ENCODE assay signal across 8 cellular contexts in genomic region chr3:194686816-194687637, GRCh38. TPM values are rescaled to one million over a fixed set of nuclear protein-coding genes. Genes with fewer than 3 reads are reported as not detected.
DNase-seq lines count a peak whose midpoint lies in the region; ATAC-seq and TF ChIP-seq lines count a peak whose summit lies in the region.

No MANE protein-coding gene starts in this region.

- intact Hi-C loops in Right ventricle myocardium superior (cut with DNase I), result loop anchor here (5.0 to 10.0 kb wide), 2 partner anchors 188 to 300 kb away; no protein-coding TSS in a partner anchor

- peak overlapping the region; percentile 77 for H3K4me2 ChIP-seq in parathyroid adenoma (ENCODE audit: low read length)

- H3K36me3 ChIP-seq in GM06990 (ENCODE audit: control insufficient read depth, insufficient read depth, low read length) (no peaks in the 10 kb centered on the region), MG63 (peaks cover 34% of the 10 kb centered on the region), parathyroid adenoma (ENCODE audit: control insufficient read depth, insufficient read depth, low read length) (no peaks in the 10 kb centered on the region)

- H3K9me3 ChIP-seq in MG63, result no peaks in the 10 kb centered on the region
- H3K9me3 ChIP-seq in parathyroid adenoma (ENCODE audit: control insufficient read depth, low read length), result no peaks in the 10 kb centered on the region

- no peak overlapping the region for H3K27ac ChIP-seq in parathyroid adenoma

- H3K27me3 ChIP-seq in GM06990 (replicated peaks; ENCODE audit: control insufficient read depth, insufficient read depth, low read length) (no peaks in the 10 kb centered on the region), MG63 (no peaks in the 10 kb centered on the region), parathyroid adenoma (ENCODE audit: control insufficient read depth, insufficient read depth, low read length) (no peaks in the 10 kb centered on the region)

- DNase-seq in GM06990 (ENCODE audit: extremely low read depth, insufficient read length), result peak; percentile 73
- DNase-seq in MG63, result peak; percentile 64
- peak; percentile 34 for DNase-seq in activated naive CD4-positive, alpha-beta T cell treated with anti-CD3 and anti-CD28 coated beads, Interleukin-2, amount 50 U/mL, for 16 hours
- peak; percentile 84 for DNase-seq in Right ventricle myocardium superior

- peak; percentile 51 for ATAC-seq in Right ventricle myocardium superior (ENCODE audit: poor library complexity)
- ATAC-seq in HG02884 (IDR thresholded peaks at IDR 0.05; ENCODE audit: unreplicated experiment), result no peak
- ATAC-seq in HG03354 (IDR thresholded peaks at IDR 0.05; ENCODE audit: poor library complexity, severe bottlenecking, unreplicated experiment), result no peak
- ATAC-seq in HG02610 (IDR thresholded peaks at IDR 0.05; ENCODE audit: unreplicated experiment), result no peak

- no peak for TF ChIP-seq CTCF in GM06990 (IDR thresholded peaks at IDR 0.05; ENCODE audit: insufficient read depth, low read length, poor library complexity, severe bottlenecking)
- TF ChIP-seq CTCF in parathyroid adenoma (IDR thresholded peaks at IDR 0.05), result no peak

- H3K4me3 ChIP-seq in GM06990 (replicated peaks; ENCODE audit: low read depth, low read length) (peak overlapping the region; percentile 70), MG63 (peak overlapping the region; percentile 72), parathyroid adenoma (ENCODE audit: low read depth, low read length) (peak overlapping the region; percentile 67)

- H2AFZ ChIP-seq in parathyroid adenoma, result peak overlapping the region; percentile 68

- peaks cover 21% of the 10 kb centered on the region for H3K4me1 ChIP-seq in parathyroid adenoma

- no peak overlapping the region for H3K9ac ChIP-seq in parathyroid adenoma

- H3K79me2 ChIP-seq in parathyroid adenoma, result no peaks in the 10 kb centered on the region

RNA-seq across cellular contexts. Expression of gene FAM43A, which starts 1.3 kb away (rescaled TPM):
- total RNA-seq in MG63 (2014; rRNA removed; shearing (Covaris generic); ENCODE audit: low replicate concordance), result 32.4 and 40.0 TPM in 2 replicates
- total RNA-seq in Right ventricle myocardium superior, result 16.6 TPM

RNA-seq across cellular contexts. Expression of gene LSG1, which starts 15.0 kb away (rescaled TPM):
- 58.4 and 77.5 TPM in 2 replicates for total RNA-seq in MG63 (2014; rRNA removed; shearing (Covaris generic); ENCODE audit: low replicate concordance)
- 21.0 TPM for total RNA-seq in Right ventricle myocardium superior

RNA-seq across cellular contexts. Expression of gene TMEM44, which starts 53.8 kb away (rescaled TPM):
- 15.4 and 40.9 TPM in 2 replicates for total RNA-seq in MG63 (2014; rRNA removed; shearing (Covaris generic); ENCODE audit: low replicate concordance)
- 3.6 TPM for total RNA-seq in Right ventricle myocardium superior

Comparison
In these comparisons a context has a peak if more than half of its experiments do, and no peak if none do; other contexts are left out.
1. DNase-seq: peak in every context shown above with its lines; median percentile 84 in Right ventricle myocardium superior; 73 in GM06990; 64 in MG63; 34 in activated naive CD4-positive, alpha-beta T cell treated with anti-CD3 and anti-CD28 coated beads, Interleukin-2, amount 50 U/mL, for 16 hours.